In the genomic region with DNA sequence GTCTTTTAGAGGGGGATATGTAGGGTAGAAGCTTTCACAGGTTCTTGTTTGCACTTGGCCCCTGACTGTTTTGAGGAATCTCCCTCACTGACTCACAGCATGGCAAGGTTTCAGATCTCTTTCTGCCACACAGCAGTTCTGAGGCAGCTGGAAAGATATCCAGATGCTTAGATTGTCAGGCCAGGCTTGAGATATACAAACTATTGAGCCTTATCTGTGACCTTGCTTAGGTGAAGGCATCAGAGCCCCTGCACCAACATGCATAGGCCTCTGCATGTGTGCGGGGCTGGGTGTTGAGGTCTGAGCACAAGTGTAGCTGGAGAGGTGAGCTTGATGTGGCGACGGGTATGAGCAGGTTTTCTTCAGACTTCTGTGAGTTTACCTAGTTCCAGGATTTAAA, we compare ENCODE assay signal across 14 cellular contexts.
DNase-seq lines count a peak whose midpoint lies in the region; ATAC-seq, FAIRE-seq and TF ChIP-seq lines count a peak whose summit lies in the region.
"Had no signal": no experiment of that assay in that cellular context is flagged by ENCODE, and none has a peak within 500 bp of the region (broad histone marks: within the 10 kb centered on the region; RNA-seq: fewer than 3 reads in every experiment).

No MANE protein-coding gene starts in this region.

- no peak overlapping the region for H4K8ac ChIP-seq in H1 (ENCODE audit: extremely low read depth, insufficient read depth, low read length)

- no peak for TF ChIP-seq EP300 in H1 (IDR thresholded peaks at IDR 0.05; ENCODE audit: borderline replicate concordance in 1 of 2, low read depth in 2 of 2, low read length in 2 of 2)

- TF ChIP-seq POLR2A in H1 (IDR thresholded peaks at IDR 0.05; ENCODE audit: control extremely low read depth in 1 of 2, low read depth in 2 of 2, low read length in 2 of 2): no peak

- peaks cover 5% of the 10 kb centered on the region for H3K79me1 ChIP-seq in H1 (ENCODE audit: low read depth, low read length)

- H2BK120ac ChIP-seq in H1 (replicated peaks; ENCODE audit: low read depth, low read length): no peak overlapping the region

- peaks cover 10% of the 10 kb centered on the region for H3K4me1 ChIP-seq in NT2/D1 (ENCODE audit: insufficient read depth, insufficient read length)
- peaks cover 0 to 14% (median 8%) of the 10 kb centered on the region in 4 experiments; a peak in 5 of 7 replicates for H3K4me1 ChIP-seq in H1 (replicated peaks in 1 of 4; ENCODE audit: control insufficient read depth in 3 of 4, insufficient read depth in 4 of 4, low read length in 3 of 4)
- peaks cover 8% of the 10 kb centered on the region for H3K4me1 ChIP-seq in neural progenitor cell

- H3K27ac ChIP-seq in H1 (ENCODE audit: low read depth, low read length): 0 out of 2 replicates have a peak overlapping the region, but pooled peaks have one; percentile 32
- H3K27ac ChIP-seq in neural progenitor cell: no peak overlapping the region

- H4K5ac ChIP-seq in H1 (ENCODE audit: insufficient read length, low read depth, low read length): no peak overlapping the region

- H3K4me2 ChIP-seq in H1 (ENCODE audit: insufficient read depth in 1 of 2, low read depth in 2 of 2, low read length in 2 of 2) (peak overlapping the region; percentile 34 to 49; a peak in 3 of 4 replicates), neural progenitor cell (no peak overlapping the region)

- H3F3A ChIP-seq in neural progenitor cell (ENCODE audit: low read depth): peaks cover 13% of the 10 kb centered on the region

- no peak overlapping the region for H2BK20ac ChIP-seq in H1 (ENCODE audit: low read length)

- H3K27ac Mint-ChIP-seq in activated CD4-positive, alpha-beta T cell treated with anti-CD3 and anti-CD28 coated beads for 36 hours: peak overlapping the region; percentile 34
- peak overlapping the region; percentile 39 for H3K27ac Mint-ChIP-seq in neural progenitor cell
- H3K27ac Mint-ChIP-seq: stimulated activated naive CD8-positive, alpha-beta T cell treated with anti-CD3 and anti-CD28 coated beads, Interleukin-15, Interleukin-2, amounts not matched to agents 100 ng/mL and 50 ng/mL, for 24 hours had no signal

- peak; percentile 16 for DNase-seq in activated CD4-positive, alpha-beta T cell treated with anti-CD3 and anti-CD28 coated beads for 36 hours
- no peak for DNase-seq in activated CD4-positive, alpha-beta T cell treated with anti-CD3 and anti-CD28 coated beads, Interleukin-2, amount 50 U/mL, for 4 hours
- DNase-seq in NT2/D1 (ENCODE audit: low read depth, low spot score): peak; percentile 15
- no peak for DNase-seq in H1 (ENCODE audit: low read depth in 1 of 2, low spot score in 2 of 2)
- DNase-seq in neural progenitor cell (ENCODE audit: low spot score): no peak
- no peak for DNase-seq in GM19238 (ENCODE audit: insufficient read length, low spot score)
- no peak for DNase-seq in NCI-H1930 (lab: John Stamatoyannopoulos, UW)
- DNase-seq: ACHN; activated effector memory CD4-positive, alpha-beta T cell treated with Interleukin-2 at 50 U/mL for 16 hours; KBM-7; NCI-H748 treated with DMSO at 0.1 percent for 48 hours; T1000 had no signal

- no peak overlapping the region for H3K56ac ChIP-seq in H1 (replicated peaks; ENCODE audit: insufficient read length, low read depth, low read length)

- H3K14ac ChIP-seq in H1 (ENCODE audit: insufficient read length): no peak overlapping the region

- intact Hi-C loops in activated CD4-positive, alpha-beta T cell treated with anti-CD3 and anti-CD28 coated beads for 36 hours (cut with DNase I, micrococcal nuclease): no loop called here

- H3K36me3 Mint-ChIP-seq in activated CD4-positive, alpha-beta T cell treated with anti-CD3 and anti-CD28 coated beads for 36 hours (ENCODE audit: low read depth): peaks cover 60% of the 10 kb centered on the region
- H3K36me3 Mint-ChIP-seq in neural progenitor cell: peaks cover 68% of the 10 kb centered on the region

- peak overlapping the region; percentile 85; the same call in 1 of the 2 replicates for H3K18ac ChIP-seq in H1 (ENCODE audit: extremely low read depth, low read length)

- peak; percentile 75 for ATAC-seq in activated CD4-positive, alpha-beta T cell treated with anti-CD3 and anti-CD28 coated beads for 36 hours
- no peak for ATAC-seq in HG02981 (IDR thresholded peaks at IDR 0.05; ENCODE audit: unreplicated experiment)

- no peak for TF ChIP-seq CTCF in H1 (IDR thresholded peaks at IDR 0.05; ENCODE audit: control extremely low read depth in 1 of 3, insufficient read depth in 1 of 3, low read depth in 1 of 3, low read length in 3 of 3)
- no peak for TF ChIP-seq CTCF in neural progenitor cell (IDR thresholded peaks at IDR 0.05)

- H4K91ac ChIP-seq in H1 (replicated peaks; ENCODE audit: insufficient read length, low read length): no peak overlapping the region

- H3K27me3 ChIP-seq in NT2/D1 (ENCODE audit: insufficient read depth, insufficient read length) (no peaks in the 10 kb centered on the region), H1 (replicated peaks in 1 of 4; ENCODE audit: control insufficient read depth in 3 of 4, extremely low read depth in 1 of 4, insufficient read depth in 3 of 4, low read length in 3 of 4) (no peaks in the 10 kb centered on the region), neural progenitor cell (no peaks in the 10 kb centered on the region)

- CTCF ChIA-PET in activated CD4-positive, alpha-beta T cell treated with anti-CD3 and anti-CD28 coated beads for 36 hours (lab: Charles Lee): no interaction called here
- CTCF ChIA-PET in H1 (lab: Charles Lee; ENCODE audit: partially characterized antibody): interaction anchor here (0.6 kb wide), 1 partner anchor 16 kb away, joined by 4 read pairs; no protein-coding TSS in a partner anchor

- H2BK15ac ChIP-seq in H1 (ENCODE audit: low read length): no peak overlapping the region

- no peaks in the 10 kb centered on the region for H3K27me3 Mint-ChIP-seq in activated CD4-positive, alpha-beta T cell treated with anti-CD3 and anti-CD28 coated beads for 36 hours
- no peaks in the 10 kb centered on the region for H3K27me3 Mint-ChIP-seq in neural progenitor cell (ENCODE audit: insufficient read depth, low read depth)
- H3K27me3 Mint-ChIP-seq: stimulated activated naive CD8-positive, alpha-beta T cell treated with anti-CD3 and anti-CD28 coated beads, Interleukin-15, Interleukin-2, amounts not matched to agents 100 ng/mL and 50 ng/mL, for 24 hours had no signal

- H2BK12ac ChIP-seq in H1 (ENCODE audit: low read depth, low read length): no peak overlapping the region

- FAIRE-seq in H1 (lab: Jason Lieb, UNC): peak; percentile 70

- H3K9ac ChIP-seq in NT2/D1 (ENCODE audit: insufficient read length, low read depth) (no peak overlapping the region), H1 (replicated peaks in 1 of 4; ENCODE audit: extremely low read depth in 1 of 4, low read depth in 3 of 4, low read length in 3 of 4) (no peak overlapping the region), neural progenitor cell (no peak overlapping the region)

- POLR2A ChIA-PET in activated CD4-positive, alpha-beta T cell treated with anti-CD3 and anti-CD28 coated beads for 36 hours (lab: Charles Lee): interaction anchor here (0.6 to 0.7 kb wide), 2 partner anchors 120 to 127 kb away, joined by 3 read pairs; no protein-coding TSS in a partner anchor
- POLR2A ChIA-PET in H1 (lab: Charles Lee; ENCODE audit: partially characterized antibody): no interaction called here

- no peak overlapping the region for H3K4me3 ChIP-seq in NT2/D1 (ENCODE audit: insufficient read length, low read depth)
- H3K4me3 ChIP-seq in H1 (ENCODE audit: extremely low read depth in 1 of 4, insufficient read depth in 2 of 4, low read depth in 3 of 4, low read length in 4 of 4): peak overlapping the region in 1 of 4 experiments; percentile 25; a peak in 1 of 8 replicates
- no peak overlapping the region for H3K4me3 ChIP-seq in neural progenitor cell

- WGBS in H1 (ENCODE audit: extremely low coverage in 1 of 2, insufficient coverage in 1 of 2, insufficient read length in 1 of 2, insufficient replicate concordance in 2 of 2, low coverage in 1 of 2, low lambda C conversion rate in 2 of 2, missing lambda C conversion rate in 1 of 2), 2 experiments: 55% methylated on average over 3 of the region's 3 CpGs; no CpG with 5 or more reads in 1 of the 2 experiments

- H3K23ac ChIP-seq in H1 (ENCODE audit: insufficient read length): no peak overlapping the region

- H2AFZ ChIP-seq in H1 (ENCODE audit: low read length): no peak overlapping the region
- no peak overlapping the region for H2AFZ ChIP-seq in neural progenitor cell (replicated peaks)

- H3K79me2 ChIP-seq in H1 (ENCODE audit: control insufficient read depth in 1 of 2, insufficient read depth in 2 of 2, low read length in 2 of 2): peaks cover 0 to 13% of the 10 kb centered on the region in 2 experiments; a peak in 2 of 4 replicates
- H3K79me2 ChIP-seq in neural progenitor cell (ENCODE audit: low read depth): peaks cover 37% of the 10 kb centered on the region

- H3K9me3 Mint-ChIP-seq in activated CD4-positive, alpha-beta T cell treated with anti-CD3 and anti-CD28 coated beads for 36 hours (ENCODE audit: low read depth): peaks cover 5% of the 10 kb centered on the region
- H3K9me3 Mint-ChIP-seq in neural progenitor cell: peaks cover 38% of the 10 kb centered on the region

- no peaks in the 10 kb centered on the region for H3K9me3 ChIP-seq in NT2/D1 (ENCODE audit: insufficient read depth, low read length)
- H3K9me3 ChIP-seq in H1 (ENCODE audit: insufficient read depth in 2 of 2, low read depth in 1 of 2, low read length in 1 of 2): no peaks in the 10 kb centered on the region
- no peaks in the 10 kb centered on the region for H3K9me3 ChIP-seq in neural progenitor cell (ENCODE audit: low read depth)

- TF ChIP-seq RAD21 in H1 (IDR thresholded peaks at IDR 0.05 in 1 of 2, conservative IDR thresholded peaks at IDR 0.05 in 1 of 2; ENCODE audit: low read depth in 2 of 2, low read length in 2 of 2): no peak

- H2AK5ac ChIP-seq in H1 (ENCODE audit: low read depth, low read length): no peak overlapping the region

- no peak overlapping the region for H3K4me3 Mint-ChIP-seq in activated CD4-positive, alpha-beta T cell treated with anti-CD3 and anti-CD28 coated beads for 36 hours
- no peak overlapping the region for H3K4me3 Mint-ChIP-seq in neural progenitor cell
- H3K4me3 Mint-ChIP-seq: stimulated activated naive CD8-positive, alpha-beta T cell treated with anti-CD3 and anti-CD28 coated beads, Interleukin-15, Interleukin-2, amounts not matched to agents 100 ng/mL and 50 ng/mL, for 24 hours had no signal

- H2BK5ac ChIP-seq in H1 (ENCODE audit: low read depth, low read length): no peak overlapping the region

- peaks cover 0 to 4% of the 10 kb centered on the region in 2 experiments for H4K20me1 ChIP-seq in H1 (replicated peaks in 1 of 2; ENCODE audit: control insufficient read depth in 1 of 2, insufficient read depth in 2 of 2, low read length in 2 of 2)
- H4K20me1 ChIP-seq in neural progenitor cell (ENCODE audit: low read depth): no peaks in the 10 kb centered on the region

- H3K36me3 ChIP-seq in NT2/D1 (ENCODE audit: insufficient read depth, insufficient read length, low read length) (peaks cover 18% of the 10 kb centered on the region), H1 (ENCODE audit: control insufficient read depth in 2 of 4, insufficient read depth in 4 of 4, low read length in 3 of 4) (peaks cover 8 to 14% (median 10%) of the 10 kb centered on the region in 4 experiments; a peak in 7 of 8 replicates), neural progenitor cell (no peaks in the 10 kb centered on the region)

- peaks cover 14% of the 10 kb centered on the region for H3K4me1 Mint-ChIP-seq in activated CD4-positive, alpha-beta T cell treated with anti-CD3 and anti-CD28 coated beads for 36 hours
- peaks cover 5% of the 10 kb centered on the region for H3K4me1 Mint-ChIP-seq in neural progenitor cell

- no peaks in the 10 kb centered on the region for H3K23me2 ChIP-seq in H1 (ENCODE audit: low read depth, low read length)

- H3K4ac ChIP-seq in H1 (replicated peaks; ENCODE audit: insufficient read length, low read depth, low read length): no peak overlapping the region

Comparison
In these comparisons a context has a peak if more than half of its experiments do, and no peak if none do; other contexts are left out.
1. DNase-seq: peak in activated CD4-positive, alpha-beta T cell treated with anti-CD3 and anti-CD28 coated beads for 36 hours (single experiment) and NT2/D1 (single experiment); none in activated CD4-positive, alpha-beta T cell treated with anti-CD3 and anti-CD28 coated beads, Interleukin-2, amount 50 U/mL, for 4 hours (0 of 2), H1 (0 of 2), neural progenitor cell (single experiment), GM19238 (single experiment) and NCI-H1930 (0 of 2).